Comparison of ENCODE assay signal across 1 cellular context in genomic region chr6:137218917-137219663, GRCh38.
TF ChIP-seq lines count a peak whose summit lies in the region.

Gene IFNGR1 (minus strand): TSS chr6:137219385. CDS start chr6:137219327, 58 bp downstream.

TF ChIP-seq in HepG2, 621 proteins besides CTCF, POLR2A, EP300 and RAD21 (continued from another document and continues in another):
- peak; percentile 36; the same call in 1 of the 2 replicates for TF ChIP-seq TFAP4 (IDR thresholded peaks at IDR 0.05; ENCODE audit: borderline replicate concordance, low read depth)
- TF ChIP-seq ZFYVE20 (CRISPR knock-in tag; IDR thresholded peaks at IDR 0.05; ENCODE audit: borderline replicate concordance, low read depth): 0 out of 2 replicates have a peak, but pooled peaks have one; percentile 25
- no peak; the same call in none of the 2 replicates for TF ChIP-seq TOE1 (CRISPR knock-in tag; IDR thresholded peaks at IDR 0.05)
- TF ChIP-seq ZNF781 (CRISPR knock-in tag; IDR thresholded peaks at IDR 0.05; ENCODE audit: borderline replicate concordance, not compliant biosample characterization): peak; percentile 86
- TF ChIP-seq RNF2 (conservative IDR thresholded peaks at IDR 0.05; ENCODE audit: low read depth): peak; percentile 67
- TF ChIP-seq NFE2L1 (CRISPR knock-in tag; IDR thresholded peaks at IDR 0.05; ENCODE audit: borderline replicate concordance): no peak
- peak; percentile 82 for TF ChIP-seq NR2F2 (IDR thresholded peaks at IDR 0.05; ENCODE audit: borderline replicate concordance, low read depth)
- TF ChIP-seq ZNF230 (CRISPR knock-in tag; IDR thresholded peaks at IDR 0.05): peak; percentile 65; the same call in 1 of the 2 replicates
- TF ChIP-seq NFYB (CRISPR knock-in tag; IDR thresholded peaks at IDR 0.05): peak; percentile 46; the same call in 1 of the 2 replicates
- TF ChIP-seq MXD1 (CRISPR knock-in tag; IDR thresholded peaks at IDR 0.05): no peak; the same call in 1 of the 2 replicates
- TF ChIP-seq ETS1 (CRISPR knock-in tag; IDR thresholded peaks at IDR 0.05): no peak
- TF ChIP-seq AGO2 (optimal IDR thresholded peaks at IDR 0.05; ENCODE audit: low read depth, low read length): peak; percentile 97
- peak; percentile 34; the same call in 1 of the 2 replicates for TF ChIP-seq ZNF644 (CRISPR knock-in tag; IDR thresholded peaks at IDR 0.05; ENCODE audit: low read depth)
- peak; percentile 90 for TF ChIP-seq PHF21A (CRISPR knock-in tag; IDR thresholded peaks at IDR 0.05)
- TF ChIP-seq MEF2D (CRISPR knock-in tag; IDR thresholded peaks at IDR 0.05): peak; percentile 87
- no peak for TF ChIP-seq ARID3A (IDR thresholded peaks at IDR 0.05; ENCODE audit: low read depth, low read length)
- no peak for TF ChIP-seq GPBP1L1 (CRISPR knock-in tag; IDR thresholded peaks at IDR 0.05)
- TF ChIP-seq HMG20B (CRISPR knock-in tag; conservative IDR thresholded peaks at IDR 0.05): peak; percentile 43
- no peak for TF ChIP-seq ZNF775 (CRISPR knock-in tag; IDR thresholded peaks at IDR 0.05; ENCODE audit: borderline replicate concordance)
- peak; percentile 54; the same call in 1 of the 2 replicates for TF ChIP-seq KLF13 (CRISPR knock-in tag; IDR thresholded peaks at IDR 0.05)
- TF ChIP-seq FLYWCH1 (CRISPR knock-in tag; IDR thresholded peaks at IDR 0.05): no peak
- no peak for TF ChIP-seq BRF2 (CRISPR knock-in tag; IDR thresholded peaks at IDR 0.05)
- peak; percentile 92 for TF ChIP-seq KAT7 (CRISPR knock-in tag; IDR thresholded peaks at IDR 0.05; ENCODE audit: borderline replicate concordance)
- TF ChIP-seq NONO (IDR thresholded peaks at IDR 0.05): no peak
- peak; percentile 94 for TF ChIP-seq NONO (CRISPR knock-in tag; conservative IDR thresholded peaks at IDR 0.05)
- 0 out of 2 replicates have a peak, but pooled peaks have one; percentile 69 for TF ChIP-seq ZNF639 (CRISPR knock-in tag; conservative IDR thresholded peaks at IDR 0.05)
- no peak for TF ChIP-seq ELK4 (CRISPR knock-in tag; IDR thresholded peaks at IDR 0.05; ENCODE audit: borderline replicate concordance)
- no peak for TF ChIP-seq ZNF83 (CRISPR knock-in tag; IDR thresholded peaks at IDR 0.05; ENCODE audit: borderline replicate concordance)
- TF ChIP-seq FOXA3 (CRISPR knock-in tag; IDR thresholded peaks at IDR 0.05): peak; percentile 77
- peak; percentile 80 for TF ChIP-seq THRA (CRISPR knock-in tag; IDR thresholded peaks at IDR 0.05; ENCODE audit: borderline replicate concordance)
- no peak for TF ChIP-seq ZNF616 (CRISPR knock-in tag; IDR thresholded peaks at IDR 0.05; ENCODE audit: low read depth)
- 0 out of 2 replicates have a peak, but pooled peaks have one; percentile 54 for TF ChIP-seq ZBTB34 (CRISPR knock-in tag; IDR thresholded peaks at IDR 0.05)
- TF ChIP-seq ZNF850 (CRISPR knock-in tag; conservative IDR thresholded peaks at IDR 0.05): peak; percentile 79; the same call in 1 of the 2 replicates
- peak; percentile 96 for TF ChIP-seq CHCHD3 (CRISPR knock-in tag; IDR thresholded peaks at IDR 0.05)
- peak; percentile 77; the same call in 1 of the 2 replicates for TF ChIP-seq KDM5A (IDR thresholded peaks at IDR 0.05; ENCODE audit: borderline replicate concordance, low read length)
- TF ChIP-seq PHF20 (CRISPR knock-in tag; IDR thresholded peaks at IDR 0.05): peak; percentile 75
- no peak for TF ChIP-seq RARG (CRISPR knock-in tag; IDR thresholded peaks at IDR 0.05; ENCODE audit: low read depth)
- no peak for TF ChIP-seq IRF1 (CRISPR knock-in tag; IDR thresholded peaks at IDR 0.05; ENCODE audit: low read depth)
- no peak for TF ChIP-seq REXO4 (CRISPR knock-in tag; IDR thresholded peaks at IDR 0.05; ENCODE audit: borderline replicate concordance)
- peak; percentile 64; the same call in 1 of the 2 replicates for TF ChIP-seq FOXP4 (CRISPR knock-in tag; IDR thresholded peaks at IDR 0.05)
- TF ChIP-seq ARNT (IDR thresholded peaks at IDR 0.05): no peak
- no peak for TF ChIP-seq CBX1 (IDR thresholded peaks at IDR 0.05; ENCODE audit: low read depth)
- TF ChIP-seq DZIP1 (CRISPR knock-in tag; IDR thresholded peaks at IDR 0.05): 0 out of 2 replicates have a peak, but pooled peaks have one; percentile 67
- TF ChIP-seq SP5 (CRISPR knock-in tag; IDR thresholded peaks at IDR 0.05; ENCODE audit: borderline replicate concordance, low read depth): peak; percentile 84
- TF ChIP-seq ZNF629 (CRISPR knock-in tag; conservative IDR thresholded peaks at IDR 0.05): 0 out of 2 replicates have a peak, but pooled peaks have one; percentile 46
